ENCODE assay signal across 6 cellular contexts in the genomic region with DNA sequence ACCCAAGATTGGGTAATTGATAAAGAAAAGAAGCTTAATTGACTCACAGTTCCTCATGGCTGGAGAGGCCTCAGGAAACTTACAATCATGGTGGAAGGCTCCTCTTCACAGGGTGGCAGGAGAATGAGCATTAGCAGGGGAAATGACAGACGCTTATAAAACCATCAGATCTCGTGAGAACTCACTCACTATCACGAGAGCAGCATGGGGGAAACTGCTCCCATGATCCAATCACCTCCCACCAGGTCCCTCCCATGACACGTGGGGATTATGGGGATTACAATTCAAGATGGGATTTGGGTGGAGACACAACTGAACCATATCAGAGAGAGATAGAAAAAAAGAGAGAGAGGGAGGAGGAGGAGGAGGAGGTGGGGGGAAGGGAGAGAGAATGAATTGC. TPM values are rescaled to one million over a fixed set of nuclear protein-coding genes. Genes with fewer than 3 reads are reported as not detected.
"Had no signal": no experiment of that assay in that cellular context is flagged by ENCODE, and none has a peak within 500 bp of the region (broad histone marks: within the 10 kb centered on the region; RNA-seq: fewer than 3 reads in every experiment).

No MANE protein-coding gene starts in this region.

RNA-seq across cellular contexts. Expression of a gene that starts 13.9 kb away (rescaled TPM):
- total RNA-seq: LHCN-M2, MCF 10A, NCI-H460, PC-9, Right ventricle myocardium inferior, RPMI7951 had no signal
